In the genomic region with DNA sequence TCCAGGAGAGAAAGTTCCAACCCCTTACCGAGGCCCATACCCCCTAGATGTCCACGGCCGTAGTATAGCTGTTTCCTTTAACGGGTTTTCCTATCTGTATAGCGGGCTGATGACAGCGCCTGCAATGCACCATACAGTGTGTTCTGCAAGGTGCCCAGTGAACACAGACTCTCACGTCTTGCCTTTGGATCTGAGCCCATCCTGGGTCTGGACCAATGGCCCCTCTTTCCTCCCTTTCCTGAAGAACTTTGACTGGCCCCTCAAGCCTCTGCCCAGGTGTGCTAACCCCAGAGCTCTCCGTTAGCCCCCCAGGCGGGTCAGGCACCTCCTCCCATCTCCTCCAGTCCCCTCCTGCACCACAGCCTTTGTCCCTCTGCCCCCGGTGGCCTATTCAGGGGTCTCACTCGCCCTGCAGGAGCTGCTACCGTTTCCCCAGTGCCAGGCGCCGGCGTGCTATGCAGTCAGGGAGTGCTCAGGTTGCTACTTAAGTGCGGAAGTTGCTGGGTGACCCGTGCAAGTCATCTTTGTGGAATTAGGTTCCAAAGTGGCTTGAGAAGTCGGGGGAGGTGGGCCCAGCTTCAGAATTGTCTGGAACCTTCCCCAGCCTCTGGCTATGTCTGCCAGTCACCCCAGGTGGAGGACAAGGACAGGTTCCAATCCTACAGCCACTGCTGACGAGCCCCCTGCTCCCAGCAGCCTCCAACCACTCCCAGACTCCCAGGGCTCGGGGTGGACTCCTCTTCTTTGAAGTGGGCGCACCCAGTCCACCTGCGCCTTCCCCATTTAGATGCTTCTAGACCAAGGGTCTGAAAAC, we compare ENCODE assay signal across 1 cellular context.
TF ChIP-seq lines count a peak whose summit lies in the region.

No MANE protein-coding gene starts in this region.

TF ChIP-seq in A549, 52 proteins besides CTCF, POLR2A, EP300 and RAD21 (continued from another document):
- TF ChIP-seq, protein P1, sequence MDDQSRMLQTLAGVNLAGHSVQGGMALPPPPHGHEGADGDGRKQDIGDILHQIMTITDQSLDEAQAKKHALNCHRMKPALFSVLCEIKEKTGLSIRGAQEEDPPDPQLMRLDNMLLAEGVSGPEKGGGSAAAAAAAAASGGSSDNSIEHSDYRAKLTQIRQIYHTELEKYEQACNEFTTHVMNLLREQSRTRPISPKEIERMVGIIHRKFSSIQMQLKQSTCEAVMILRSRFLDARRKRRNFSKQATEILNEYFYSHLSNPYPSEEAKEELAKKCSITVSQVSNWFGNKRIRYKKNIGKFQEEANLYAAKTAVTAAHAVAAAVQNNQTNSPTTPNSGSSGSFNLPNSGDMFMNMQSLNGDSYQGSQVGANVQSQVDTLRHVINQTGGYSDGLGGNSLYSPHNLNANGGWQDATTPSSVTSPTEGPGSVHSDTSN (IDR thresholded peaks at IDR 0.05) = no peak
- TF ChIP-seq, protein P2, sequence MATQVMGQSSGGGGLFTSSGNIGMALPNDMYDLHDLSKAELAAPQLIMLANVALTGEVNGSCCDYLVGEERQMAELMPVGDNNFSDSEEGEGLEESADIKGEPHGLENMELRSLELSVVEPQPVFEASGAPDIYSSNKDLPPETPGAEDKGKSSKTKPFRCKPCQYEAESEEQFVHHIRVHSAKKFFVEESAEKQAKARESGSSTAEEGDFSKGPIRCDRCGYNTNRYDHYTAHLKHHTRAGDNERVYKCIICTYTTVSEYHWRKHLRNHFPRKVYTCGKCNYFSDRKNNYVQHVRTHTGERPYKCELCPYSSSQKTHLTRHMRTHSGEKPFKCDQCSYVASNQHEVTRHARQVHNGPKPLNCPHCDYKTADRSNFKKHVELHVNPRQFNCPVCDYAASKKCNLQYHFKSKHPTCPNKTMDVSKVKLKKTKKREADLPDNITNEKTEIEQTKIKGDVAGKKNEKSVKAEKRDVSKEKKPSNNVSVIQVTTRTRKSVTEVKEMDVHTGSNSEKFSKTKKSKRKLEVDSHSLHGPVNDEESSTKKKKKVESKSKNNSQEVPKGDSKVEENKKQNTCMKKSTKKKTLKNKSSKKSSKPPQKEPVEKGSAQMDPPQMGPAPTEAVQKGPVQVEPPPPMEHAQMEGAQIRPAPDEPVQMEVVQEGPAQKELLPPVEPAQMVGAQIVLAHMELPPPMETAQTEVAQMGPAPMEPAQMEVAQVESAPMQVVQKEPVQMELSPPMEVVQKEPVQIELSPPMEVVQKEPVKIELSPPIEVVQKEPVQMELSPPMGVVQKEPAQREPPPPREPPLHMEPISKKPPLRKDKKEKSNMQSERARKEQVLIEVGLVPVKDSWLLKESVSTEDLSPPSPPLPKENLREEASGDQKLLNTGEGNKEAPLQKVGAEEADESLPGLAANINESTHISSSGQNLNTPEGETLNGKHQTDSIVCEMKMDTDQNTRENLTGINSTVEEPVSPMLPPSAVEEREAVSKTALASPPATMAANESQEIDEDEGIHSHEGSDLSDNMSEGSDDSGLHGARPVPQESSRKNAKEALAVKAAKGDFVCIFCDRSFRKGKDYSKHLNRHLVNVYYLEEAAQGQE (IDR thresholded peaks at IDR 0.05) = no peak
- TF ChIP-seq CHD4 (IDR thresholded peaks at IDR 0.05; ENCODE audit: borderline replicate concordance) = no peak
